Comparison of ENCODE assay signal across 1 cellular context in genomic region chr18:69898241-69898861, GRCh38.
TF ChIP-seq lines count a peak whose summit lies in the region.

No MANE protein-coding gene starts in this region.

TF ChIP-seq in H1, 55 proteins besides CTCF, POLR2A, EP300 and RAD21:
- TF ChIP-seq ATF2 (IDR thresholded peaks at IDR 0.05; ENCODE audit: low read length) = no peak
- TF ChIP-seq CREB1 (IDR thresholded peaks at IDR 0.05) = no peak
- TF ChIP-seq RBBP5 (IDR thresholded peaks at IDR 0.05; ENCODE audit: borderline replicate concordance, low read depth, low read length) = no peak
- TF ChIP-seq SIN3A (conservative IDR thresholded peaks at IDR 0.05 in 1 of 2, IDR thresholded peaks at IDR 0.05 in 1 of 2; ENCODE audit: low read depth in 1 of 2, low read length in 2 of 2) = no peak
- TF ChIP-seq GTF2F1 (IDR thresholded peaks at IDR 0.05; ENCODE audit: borderline replicate concordance, low read depth, low read length) = no peak
- TF ChIP-seq HDAC6 (IDR thresholded peaks at IDR 0.05; ENCODE audit: low read depth, low read length) = no peak
- no peak for TF ChIP-seq RNF2 (IDR thresholded peaks at IDR 0.05; ENCODE audit: borderline replicate concordance, low read depth, low read length, missing control alignments, poor library complexity, severe bottlenecking)
- TF ChIP-seq CBX5 (IDR thresholded peaks at IDR 0.05; ENCODE audit: low read depth, low read length) = no peak
- no peak for TF ChIP-seq ZNF274 (IDR thresholded peaks at IDR 0.05; ENCODE audit: borderline replicate concordance, extremely low read depth, low read length)
